ENCODE assay signal across 11 cellular contexts in the genomic region with DNA sequence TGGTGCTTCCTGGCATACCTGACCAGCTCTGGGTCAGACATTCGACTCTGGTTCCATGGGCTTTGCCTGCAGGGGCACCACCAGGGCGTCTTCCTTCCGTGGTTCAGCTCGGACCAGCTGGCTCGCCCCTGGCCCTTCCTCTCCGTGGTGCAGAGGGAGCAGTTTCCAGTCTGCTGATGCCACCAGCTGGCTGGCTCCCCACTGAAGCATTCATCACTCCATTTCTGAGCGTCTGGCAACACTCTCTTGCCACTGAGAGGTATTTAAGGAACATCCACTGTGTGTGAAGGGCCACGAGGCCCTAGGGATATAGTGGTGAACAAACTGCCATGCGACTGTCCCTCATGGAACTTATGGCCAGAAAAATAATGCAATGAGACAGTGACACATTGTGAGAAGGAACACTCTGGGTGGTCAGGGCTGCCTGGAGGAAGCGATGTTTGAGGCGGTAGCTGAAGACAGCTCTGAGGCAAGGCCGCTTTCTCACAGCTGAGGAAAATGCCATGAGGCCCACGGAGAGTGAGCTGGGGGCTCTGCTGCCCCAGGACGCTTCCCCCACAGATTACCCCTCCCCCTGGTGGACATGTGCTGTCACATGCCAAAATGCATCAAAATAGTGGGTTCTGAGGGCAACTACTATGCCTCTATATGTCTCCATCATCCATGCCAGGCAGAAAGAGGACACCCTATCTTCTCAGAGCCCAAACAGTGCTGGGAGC. TPM values are rescaled to one million over a fixed set of nuclear protein-coding genes. Genes with fewer than 3 reads are reported as not detected.
A peak's percentile ranks its signal among the peaks of the same experiment; 100 is the strongest.
DNase-seq lines count a peak whose midpoint lies in the region; ATAC-seq and TF ChIP-seq lines count a peak whose summit lies in the region.
"Had no signal": no experiment of that assay in that cellular context is flagged by ENCODE, and none has a peak within 500 bp of the region (broad histone marks: within the 10 kb centered on the region; RNA-seq: fewer than 3 reads in every experiment).

No MANE protein-coding gene starts in this region.

- H3K27me3 Mint-ChIP-seq in activated B cell treated with CpG ODN at 0.5 μM for 24 hours = no peaks in the 10 kb centered on the region
- H3K27me3 Mint-ChIP-seq: activated naive CD4-positive, alpha-beta T cell treated with anti-CD3 and anti-CD28 coated beads, Interleukin-2, amount 50 U/mL, for 24 hours; CD8-positive, alpha-beta memory T cell; naive B cell had no signal

- no peak overlapping the region for H3K4me3 ChIP-seq in AG04450 (ENCODE audit: low read depth, low read length)
- H3K4me3 ChIP-seq in H7 (ENCODE audit: insufficient read depth, low read depth, low read length) = no peak overlapping the region

- no peak overlapping the region for H3K27ac Mint-ChIP-seq in activated B cell treated with CpG ODN at 0.5 μM for 24 hours
- H3K27ac Mint-ChIP-seq: activated naive CD4-positive, alpha-beta T cell treated with anti-CD3 and anti-CD28 coated beads, Interleukin-2, amount 50 U/mL, for 24 hours had no signal

- peaks cover 7% of the 10 kb centered on the region for H3K4me1 Mint-ChIP-seq in activated B cell treated with CpG ODN at 0.5 μM for 24 hours

- no peaks in the 10 kb centered on the region; the same call in 1 of the 2 replicates for H3K36me3 ChIP-seq in H7 (replicated peaks; ENCODE audit: control insufficient read depth, insufficient read depth, low read length)

- POLR2A ChIA-PET in AG04450 (lab: Yijun Ruan, JAX) (interaction anchor here (1.5 kb wide), 1 partner anchor 88 kb away, joined by 4 read pairs; no protein-coding TSS in a partner anchor), activated B cell treated with CpG ODN at 0.5 μM for 24 hours (lab: Charles Lee) (interaction anchor here (0.5 to 0.9 kb wide), 2 partner anchors 34 to 113 kb away, joined by 3 to 5 read pairs; a partner anchor contains a TSS)

- intact Hi-C loops in activated B cell treated with CpG ODN at 0.5 μM for 24 hours (cut with micrococcal nuclease) = loop anchor here (1.0 kb wide), 1 partner anchor 24 kb away; no protein-coding TSS in a partner anchor
- intact Hi-C loops in left cardiac atrium (cut with DNase I) = loop anchor here in 1 of 2 donors (5.0 to 10.0 kb wide), 2 partner anchors 35 to 63 kb away; no protein-coding TSS in a partner anchor

- H3K36me3 Mint-ChIP-seq in activated B cell treated with CpG ODN at 0.5 μM for 24 hours (ENCODE audit: low read depth) = peaks cover 37% of the 10 kb centered on the region
- H3K36me3 Mint-ChIP-seq: activated naive CD4-positive, alpha-beta T cell treated with anti-CD3 and anti-CD28 coated beads, Interleukin-2, amount 50 U/mL, for 24 hours had no signal

- ATAC-seq in activated B cell treated with CpG ODN at 0.5 μM for 24 hours (ENCODE audit: low read depth) = peak; percentile 56
- ATAC-seq in left cardiac atrium = peak; percentile 57 to 71
- no peak for ATAC-seq in GM21576 (IDR thresholded peaks at IDR 0.05; ENCODE audit: unreplicated experiment)
- ATAC-seq in GM21367 (IDR thresholded peaks at IDR 0.05; ENCODE audit: unreplicated experiment) = no peak
- no peak for ATAC-seq in HG02642 (IDR thresholded peaks at IDR 0.05; ENCODE audit: poor library complexity, unreplicated experiment)

- H3K4me3 Mint-ChIP-seq in activated B cell treated with CpG ODN at 0.5 μM for 24 hours = no peak overlapping the region
- H3K4me3 Mint-ChIP-seq: activated naive CD4-positive, alpha-beta T cell treated with anti-CD3 and anti-CD28 coated beads, Interleukin-2, amount 50 U/mL, for 24 hours; naive B cell had no signal

- H3K27me3 ChIP-seq in AG04450 (ENCODE audit: control insufficient read depth, insufficient read depth, low read length) = no peaks in the 10 kb centered on the region
- H3K27me3 ChIP-seq in H7 (ENCODE audit: control insufficient read depth, insufficient read depth, low read length) = no peaks in the 10 kb centered on the region

- CTCF ChIA-PET in AG04450 (lab: Charles Lee) (interaction anchor here (0.7 to 1.0 kb wide), 2 partner anchors 18 to 20 kb away, joined by 3 to 5 read pairs; no protein-coding TSS in a partner anchor), activated B cell treated with CpG ODN at 0.5 μM for 24 hours (lab: Charles Lee) (interaction anchor here (0.9 to 1.9 kb wide), 6 partner anchors 9 to 62 kb away, joined by 3 to 9 read pairs (median 3); no protein-coding TSS in a partner anchor)

- no peaks in the 10 kb centered on the region for H3K9me3 ChIP-seq in AG04450 (ENCODE audit: control insufficient read depth, insufficient read depth, low read length)

- TF ChIP-seq CTCF in AG04450 (IDR thresholded peaks at IDR 0.05; ENCODE audit: low read depth, low read length) = peak; percentile 26
- no peak for TF ChIP-seq CTCF in activated B cell treated with CpG ODN at 0.5 μM for 24 hours (IDR thresholded peaks at IDR 0.05)

- DNase-seq in AG04450 (ENCODE audit: low read depth, low spot score) (no peak), H7 (peak; percentile 68), activated B cell treated with CpG ODN at 0.5 μM for 24 hours (no peak), left cardiac atrium (no peak)
- DNase-seq in central memory CD4-positive, alpha-beta T cell = no peak
- DNase-seq: CD8-positive, alpha-beta memory T cell; naive B cell had no signal

- H3K9me3 Mint-ChIP-seq in activated B cell treated with CpG ODN at 0.5 μM for 24 hours = no peaks in the 10 kb centered on the region
- H3K9me3 Mint-ChIP-seq: activated naive CD4-positive, alpha-beta T cell treated with anti-CD3 and anti-CD28 coated beads, Interleukin-2, amount 50 U/mL, for 24 hours; CD8-positive, alpha-beta memory T cell; naive B cell had no signal

- H3K27ac ChIP-seq in AG04450 (ENCODE audit: low read depth, low read length) = no peak overlapping the region

RNA-seq across cellular contexts. Expression of a gene that starts 44.9 kb away (rescaled TPM):
- polyA plus RNA-seq in AG04450 (2011; rRNA removed) = 54.2 and 69.4 TPM in 2 replicates
- 39.8 and 42.8 TPM in 2 replicates for polyA minus RNA-seq in AG04450 (2011; rRNA and poly(A)+ RNA removed)
- 19.7 and 28.9 TPM in 2 replicates for total RNA-seq in H7 (2014; rRNA removed; shearing (Covaris generic))
- total RNA-seq in activated B cell treated with CpG ODN at 0.5 μM for 24 hours = 35.2 and 37.3 TPM in 2 replicates
- total RNA-seq in left cardiac atrium = 10 to 100 TPM; 21.2 to 39.8 TPM

Comparison
In these comparisons a context has a peak if more than half of its experiments do, and no peak if none do; other contexts are left out.
1. ATAC-seq: peak in activated B cell treated with CpG ODN at 0.5 μM for 24 hours (single experiment) and left cardiac atrium (2 of 2); none in GM21576 (single experiment), GM21367 (single experiment) and HG02642 (single experiment).